ENCODE assay signal across 9 cellular contexts in the genomic region with DNA sequence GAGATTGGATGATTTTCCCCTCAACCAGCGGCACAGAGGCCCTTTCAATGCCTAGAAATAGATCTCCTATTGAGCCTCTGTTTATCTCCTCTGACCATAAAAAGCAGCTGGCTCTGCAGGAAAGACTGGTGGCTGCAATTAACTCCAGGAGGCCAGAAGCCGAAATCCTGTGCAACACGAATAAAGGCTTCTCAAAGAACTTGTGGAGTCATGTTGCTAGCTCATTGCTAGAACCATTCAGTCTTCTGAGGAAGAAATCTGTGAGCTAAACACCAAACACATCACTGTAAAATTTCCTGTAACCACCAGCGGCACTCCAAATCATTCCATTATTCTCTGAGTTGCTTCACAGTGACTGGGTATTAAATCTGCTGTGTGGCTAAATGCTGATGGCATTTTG. TPM values are rescaled to one million over a fixed set of nuclear protein-coding genes. Genes with fewer than 3 reads are reported as not detected.
DNase-seq lines count a peak whose midpoint lies in the region; ATAC-seq, FAIRE-seq and TF ChIP-seq lines count a peak whose summit lies in the region.
"Had no signal": no experiment of that assay in that cellular context is flagged by ENCODE, and none has a peak within 500 bp of the region (broad histone marks: within the 10 kb centered on the region; RNA-seq: fewer than 3 reads in every experiment).

No MANE protein-coding gene starts in this region.

- H3K27ac ChIP-seq in HCT116 (ENCODE audit: low read depth, low read length) = no peak overlapping the region

- no peaks in the 10 kb centered on the region for H3K9me2 ChIP-seq in HCT116 (ENCODE audit: insufficient read depth)

- intact Hi-C loops in HCT116 (cut with micrococcal nuclease) = loop anchor here (10.0 kb wide), 1 partner anchor 140 kb away; a partner anchor contains a TSS

- TF ChIP-seq POLR2A in HCT116 (IDR thresholded peaks at IDR 0.05; ENCODE audit: borderline replicate concordance, extremely low read depth, insufficient read depth, insufficient read length) = no peak

- CTCF ChIA-PET in HCT116 (lab: Charles Lee) = interaction anchor here (1.7 kb wide), 1 partner anchor 10 kb away, joined by 8 read pairs; no protein-coding TSS in a partner anchor

- H3K4me2 ChIP-seq in HCT116 (ENCODE audit: low read length) = no peak overlapping the region

- H3K36me3 ChIP-seq in HCT116 (ENCODE audit: control insufficient read depth in 1 of 2, insufficient read depth in 2 of 2, low read length in 2 of 2) = no peaks in the 10 kb centered on the region

- no peak for FAIRE-seq in urothelium cell line (lab: Jason Lieb, UNC)

- H3K79me2 ChIP-seq in HCT116 (ENCODE audit: insufficient read depth, low read length) = no peaks in the 10 kb centered on the region

- H3K4me3 ChIP-seq in HCT116 (replicated peaks in 1 of 2; ENCODE audit: low read depth in 1 of 2, low read length in 2 of 2) = no peak overlapping the region

- H4K20me1 ChIP-seq in HCT116 (ENCODE audit: insufficient read depth) = no peaks in the 10 kb centered on the region

- TF ChIP-seq CTCF in HCT116 (IDR thresholded peaks at IDR 0.05 in 2 of 3, conservative IDR thresholded peaks at IDR 0.05 in 1 of 3; ENCODE audit: borderline replicate concordance in 1 of 3, insufficient read depth in 1 of 3, low read depth in 2 of 3, low read length in 2 of 3) = no peak

- POLR2A ChIA-PET in HCT116 (lab: Charles Lee) = no interaction called here

- H3K27me3 ChIP-seq in HCT116 (ENCODE audit: insufficient read depth, low read length) = no peaks in the 10 kb centered on the region

- no peaks in the 10 kb centered on the region for H3K9me3 ChIP-seq in HCT116 (ENCODE audit: control insufficient read depth in 1 of 2, insufficient read depth in 1 of 2, low read depth in 1 of 2, low read length in 2 of 2)

- BruUV-seq in HCT116 (replicated peaks; lab: Mats Ljungman, UMichigan) = no TSS peak

- H3K9ac ChIP-seq in HCT116 (ENCODE audit: low read length) = no peak overlapping the region

- no peak for TF ChIP-seq RAD21 in HCT116 (IDR thresholded peaks at IDR 0.05; ENCODE audit: low read depth)

- RAD21 ChIA-PET in HCT116 (lab: Charles Lee; ENCODE audit: low non-redundant PET in 1 of 2, low total read pairs in 2 of 2, uncharacterized antibody in 2 of 2, unreplicated experiment in 2 of 2) = no interaction called here

- H3K4me1 ChIP-seq in HCT116 (ENCODE audit: control insufficient read depth in 1 of 2, insufficient read depth in 2 of 2, low read length in 2 of 2) = peaks cover 5 to 37% of the 10 kb centered on the region in 2 experiments; a peak in 2 of 4 replicates

- peak overlapping the region; percentile 48 for H2AFZ ChIP-seq in HCT116 (ENCODE audit: low read depth, low read length, poor library complexity, severe bottlenecking)

- no peak for ATAC-seq in HCT116
- peak; percentile 16; the same call in 1 of the 3 replicates for ATAC-seq in SK-N-SH treated with all-trans-retinoic acid at 6 μM for 48 hours
- ATAC-seq in HG03045 (IDR thresholded peaks at IDR 0.05; ENCODE audit: unreplicated experiment) = no peak

- no peak for DNase-seq in HCT116 (ENCODE audit: low read depth, low spot score)
- peak; percentile 93 for DNase-seq in fibroblast of peridontal ligament (ENCODE audit: extremely low read depth)
- DNase-seq in retina = peak; percentile 56
- DNase-seq in activated T-cell treated with anti-CD3 and anti-CD28 coated beads, Interleukin-2, amount 50 U/mL, for 48 hours = no peak
- DNase-seq in activated CD8-positive, alpha-beta memory T cell treated with anti-CD3 and anti-CD28 coated beads, Interleukin-2, amount 50 U/mL, for 4 hours = no peak
- no peak for DNase-seq in urothelium cell line (ENCODE audit: low spot score)
- DNase-seq: T-helper 1 cell had no signal

TF ChIP-seq in HCT116, 20 proteins besides CTCF, POLR2A, EP300 and RAD21 (continues in another document):
- no peak for TF ChIP-seq EGR1 (IDR thresholded peaks at IDR 0.05; ENCODE audit: low read depth)
- TF ChIP-seq, protein P1, sequence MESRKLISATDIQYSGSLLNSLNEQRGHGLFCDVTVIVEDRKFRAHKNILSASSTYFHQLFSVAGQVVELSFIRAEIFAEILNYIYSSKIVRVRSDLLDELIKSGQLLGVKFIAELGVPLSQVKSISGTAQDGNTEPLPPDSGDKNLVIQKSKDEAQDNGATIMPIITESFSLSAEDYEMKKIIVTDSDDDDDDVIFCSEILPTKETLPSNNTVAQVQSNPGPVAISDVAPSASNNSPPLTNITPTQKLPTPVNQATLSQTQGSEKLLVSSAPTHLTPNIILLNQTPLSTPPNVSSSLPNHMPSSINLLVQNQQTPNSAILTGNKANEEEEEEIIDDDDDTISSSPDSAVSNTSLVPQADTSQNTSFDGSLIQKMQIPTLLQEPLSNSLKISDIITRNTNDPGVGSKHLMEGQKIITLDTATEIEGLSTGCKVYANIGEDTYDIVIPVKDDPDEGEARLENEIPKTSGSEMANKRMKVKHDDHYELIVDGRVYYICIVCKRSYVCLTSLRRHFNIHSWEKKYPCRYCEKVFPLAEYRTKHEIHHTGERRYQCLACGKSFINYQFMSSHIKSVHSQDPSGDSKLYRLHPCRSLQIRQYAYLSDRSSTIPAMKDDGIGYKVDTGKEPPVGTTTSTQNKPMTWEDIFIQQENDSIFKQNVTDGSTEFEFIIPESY (IDR thresholded peaks at IDR 0.05; ENCODE audit: extremely low read depth, insufficient replicate concordance, low read length) = no peak
- TF ChIP-seq CEBPB (IDR thresholded peaks at IDR 0.05; ENCODE audit: low read depth) = no peak
- TF ChIP-seq FOSL1 (IDR thresholded peaks at IDR 0.05; ENCODE audit: low read depth) = no peak
- TF ChIP-seq ZFX (IDR thresholded peaks at IDR 0.05) = no peak
- no peak for TF ChIP-seq CBX3 (IDR thresholded peaks at IDR 0.05; ENCODE audit: low read depth)
- TF ChIP-seq, protein P2, sequence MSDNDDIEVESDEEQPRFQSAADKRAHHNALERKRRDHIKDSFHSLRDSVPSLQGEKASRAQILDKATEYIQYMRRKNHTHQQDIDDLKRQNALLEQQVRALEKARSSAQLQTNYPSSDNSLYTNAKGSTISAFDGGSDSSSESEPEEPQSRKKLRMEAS (IDR thresholded peaks at IDR 0.05) = no peak
- no peak for TF ChIP-seq EZH2 (IDR thresholded peaks at IDR 0.05)
- TF ChIP-seq, protein P3, sequence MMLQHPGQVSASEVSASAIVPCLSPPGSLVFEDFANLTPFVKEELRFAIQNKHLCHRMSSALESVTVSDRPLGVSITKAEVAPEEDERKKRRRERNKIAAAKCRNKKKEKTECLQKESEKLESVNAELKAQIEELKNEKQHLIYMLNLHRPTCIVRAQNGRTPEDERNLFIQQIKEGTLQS (IDR thresholded peaks at IDR 0.05) = no peak
- TF ChIP-seq POLR2AphosphoS5 (IDR thresholded peaks at IDR 0.05; ENCODE audit: low read depth, low read length) = no peak
- TF ChIP-seq SIN3A (IDR thresholded peaks at IDR 0.05; ENCODE audit: low read depth) = no peak
- no peak for TF ChIP-seq ZNF274 (IDR thresholded peaks at IDR 0.05; ENCODE audit: low read depth, low read length)

TF ChIP-seq in SK-N-SH treated with all-trans-retinoic acid at 6 μM for 48 hours, 23 proteins besides CTCF, POLR2A, EP300 and RAD21:
- TF ChIP-seq ZNF8 (CRISPR knock-in tag; IDR thresholded peaks at IDR 0.05) = no peak
- no peak for TF ChIP-seq BACH2 (CRISPR knock-in tag; IDR thresholded peaks at IDR 0.05; ENCODE audit: borderline replicate concordance)
- TF ChIP-seq RARB (CRISPR knock-in tag; IDR thresholded peaks at IDR 0.05) = no peak
- TF ChIP-seq OSR1 (CRISPR knock-in tag; IDR thresholded peaks at IDR 0.05) = no peak
- TF ChIP-seq TOX (CRISPR knock-in tag; IDR thresholded peaks at IDR 0.05; ENCODE audit: borderline replicate concordance) = no peak
- no peak for TF ChIP-seq PPARA (CRISPR knock-in tag; IDR thresholded peaks at IDR 0.05; ENCODE audit: borderline replicate concordance)
- TF ChIP-seq ZNF70 (CRISPR knock-in tag; IDR thresholded peaks at IDR 0.05) = no peak
- no peak for TF ChIP-seq CSDC2 (CRISPR knock-in tag; IDR thresholded peaks at IDR 0.05)

RNA-seq across cellular contexts. Expression of a gene that starts 49.1 kb away (rescaled TPM):
- total RNA-seq in HCT116 (2021; ENCODE audit: unreplicated experiment) = 64.1 TPM
- polyA plus RNA-seq in HCT116 (2012) = 86.8 and 90.6 TPM in 2 replicates

Comparison
In these comparisons a context has a peak if more than half of its experiments do, and no peak if none do; other contexts are left out.
1. DNase-seq: peak in fibroblast of peridontal ligament (single experiment) and retina (single experiment); none in HCT116 (single experiment), activated T-cell treated with anti-CD3 and anti-CD28 coated beads, Interleukin-2, amount 50 U/mL, for 48 hours (0 of 2), activated CD8-positive, alpha-beta memory T cell treated with anti-CD3 and anti-CD28 coated beads, Interleukin-2, amount 50 U/mL, for 4 hours (single experiment) and urothelium cell line (single experiment).